In genomic region chr20:50434321-50434652, GRCh38 we compare ENCODE assay signal across 19 cellular contexts.
DNase-seq lines count a peak whose midpoint lies in the region; ATAC-seq and TF ChIP-seq lines count a peak whose summit lies in the region.
"Had no signal": no experiment of that assay in that cellular context is flagged by ENCODE, and none has a peak within 500 bp of the region (broad histone marks: within the 10 kb centered on the region; RNA-seq: fewer than 3 reads in every experiment).

No MANE protein-coding gene starts in this region.

- no peak for TF ChIP-seq EP300 in stomach (IDR thresholded peaks at IDR 0.05)

- H3K27me3 Mint-ChIP-seq in Calu3 (ENCODE audit: unreplicated experiment) = no peaks in the 10 kb centered on the region
- peaks cover 2% of the 10 kb centered on the region for H3K27me3 Mint-ChIP-seq in glutamatergic neuron (ENCODE audit: unreplicated experiment)
- H3K27me3 Mint-ChIP-seq: CD4-positive, alpha-beta T cell had no signal

- BruUV-seq in Calu3 (replicated peaks; lab: Mats Ljungman, UMichigan) = no TSS peak

- 75 to 79% methylated on average over 1 of the region's 1 CpG for WGBS in esophagus squamous epithelium, 2 donors
- 70 to 95% (median 91%) methylated on average over 1 of the region's 1 CpG for WGBS in stomach, 5 donors

- H3K27ac ChIP-seq in RWPE1 = peak overlapping the region; percentile 100
- H3K27ac ChIP-seq in esophagus squamous epithelium = peak overlapping the region in 3 of 4 donors; percentile 18 to 65 (median 45)
- H3K27ac ChIP-seq in stomach = peak overlapping the region in 4 of 5 donors; percentile 14 to 77 (median 40)
- H3K27ac ChIP-seq: SJCRH30 had no signal

- no peak for DNase-seq in Calu3
- no peak for DNase-seq in RWPE1 (ENCODE audit: low spot score)
- DNase-seq in esophagus squamous epithelium (lab: John Stamatoyannopoulos, UW) = no peak
- DNase-seq in stomach = no peak
- DNase-seq in stimulated activated effector memory CD8-positive, alpha-beta T cell treated with anti-CD3 and anti-CD28 coated beads, Interleukin-12 subunit alpha, Interleukin-12 subunit beta, amount 100 ng/mL, for 72 hours (ENCODE audit: low spot score in 2 of 2) = no peak
- DNase-seq in glutamatergic neuron = no peak
- DNase-seq in hippocampal formation (lab: John Stamatoyannopoulos, UW) = no peak
- DNase-seq: CD4-positive, alpha-beta T cell; DMS53; MM.1S; NCI-H1092 treated with DMSO at 0.1 percent for 48 hours; NCI-H2081; NCI-H510A had no signal

- no peak for ATAC-seq in stimulated activated effector memory CD8-positive, alpha-beta T cell treated with anti-CD3 and anti-CD28 coated beads, Interleukin-12 subunit alpha, Interleukin-12 subunit beta, amount 100 ng/mL, for 72 hours
- ATAC-seq in HG03342 (IDR thresholded peaks at IDR 0.05; ENCODE audit: unreplicated experiment) = no peak
- ATAC-seq: GM12878 had no signal

- H3K4me3 Mint-ChIP-seq in Calu3 (ENCODE audit: low read depth, unreplicated experiment) (no peak overlapping the region), glutamatergic neuron (ENCODE audit: unreplicated experiment) (no peak overlapping the region)
- no peak overlapping the region for H3K4me3 Mint-ChIP-seq in stimulated activated effector memory CD8-positive, alpha-beta T cell treated with anti-CD3 and anti-CD28 coated beads, Interleukin-12 subunit alpha, Interleukin-12 subunit beta, amount 100 ng/mL, for 72 hours
- H3K4me3 Mint-ChIP-seq: B cell; CD4-positive, alpha-beta T cell; IgD-negative memory B cell; T-helper 1 cell treated with Interleukin-12 subunit alpha and Interleukin-12 subunit beta and Interleukin-4 antibody, amounts not matched to agents 30 μg/mL and 1 μg/mL, for 36 hours had no signal

- TF ChIP-seq CTCF in Calu3 (IDR thresholded peaks at IDR 0.05; ENCODE audit: unreplicated experiment) (no peak), RWPE1 (conservative IDR thresholded peaks at IDR 0.05; ENCODE audit: low read depth) (no peak), esophagus squamous epithelium (IDR thresholded peaks at IDR 0.05) (no peak), stomach (IDR thresholded peaks at IDR 0.05) (no peak), glutamatergic neuron (IDR thresholded peaks at IDR 0.05; ENCODE audit: partially characterized antibody, unreplicated experiment) (no peak)

- H3K9me3 ChIP-seq in esophagus squamous epithelium (no peaks in the 10 kb centered on the region), stomach (no peaks in the 10 kb centered on the region)
- H3K9me3 ChIP-seq: SJCRH30 had no signal

- H3K36me3 ChIP-seq in esophagus squamous epithelium (no peaks in the 10 kb centered on the region), stomach (no peaks in the 10 kb centered on the region)
- H3K36me3 ChIP-seq: SJCRH30 had no signal

- H3K27me3 ChIP-seq in esophagus squamous epithelium (no peaks in the 10 kb centered on the region), stomach (no peaks in the 10 kb centered on the region)
- H3K27me3 ChIP-seq: SJCRH30 had no signal

- TF ChIP-seq POLR2A in esophagus squamous epithelium (IDR thresholded peaks at IDR 0.05) = no peak
- TF ChIP-seq POLR2A in stomach (IDR thresholded peaks at IDR 0.05) = no peak

- H3K27ac Mint-ChIP-seq in Calu3 (ENCODE audit: unreplicated experiment) = peak overlapping the region; percentile 37
- H3K27ac Mint-ChIP-seq in stimulated activated effector memory CD8-positive, alpha-beta T cell treated with anti-CD3 and anti-CD28 coated beads, Interleukin-12 subunit alpha, Interleukin-12 subunit beta, amount 100 ng/mL, for 72 hours = no peak overlapping the region
- no peak overlapping the region for H3K27ac Mint-ChIP-seq in glutamatergic neuron (ENCODE audit: unreplicated experiment)
- H3K27ac Mint-ChIP-seq: B cell; CD4-positive, alpha-beta T cell; IgD-negative memory B cell; T-helper 1 cell treated with Interleukin-12 subunit alpha and Interleukin-12 subunit beta and Interleukin-4 antibody, amounts not matched to agents 30 μg/mL and 1 μg/mL, for 36 hours had no signal

- CTCF ChIA-PET in Calu3 (lab: Charles Lee) = no interaction called here
- CTCF ChIA-PET in RWPE1 (lab: Yijun Ruan, JAX) = interaction anchor here (0.6 to 0.7 kb wide), 2 partner anchors 11 to 123 kb away, joined by 3 read pairs; no protein-coding TSS in a partner anchor

- intact Hi-C loops in Calu3 (cut with micrococcal nuclease; ENCODE audit: unreplicated experiment) = no loop called here
- intact Hi-C loops in esophagus squamous epithelium (cut with DNase I) = no loop called here
- intact Hi-C loops in stomach (cut with DNase I; ENCODE audit: low total_unique reads) = no loop called here

- H3K4me3 ChIP-seq in esophagus squamous epithelium (no peak overlapping the region), stomach (no peak overlapping the region)
- H3K4me3 ChIP-seq: GM12878, SJCRH30 had no signal

- no peaks in the 10 kb centered on the region for H3K36me3 Mint-ChIP-seq in Calu3 (ENCODE audit: insufficient read depth, unreplicated experiment)
- no peaks in the 10 kb centered on the region for H3K36me3 Mint-ChIP-seq in stimulated activated effector memory CD8-positive, alpha-beta T cell treated with anti-CD3 and anti-CD28 coated beads, Interleukin-12 subunit alpha, Interleukin-12 subunit beta, amount 100 ng/mL, for 72 hours
- no peaks in the 10 kb centered on the region for H3K36me3 Mint-ChIP-seq in glutamatergic neuron (ENCODE audit: unreplicated experiment)

- POLR2A ChIA-PET in RWPE1 (lab: Yijun Ruan, JAX; ENCODE audit: low non-redundant PET) = no interaction called here

- H3K9me3 Mint-ChIP-seq in Calu3 (ENCODE audit: low read depth, unreplicated experiment) (no peaks in the 10 kb centered on the region), glutamatergic neuron (ENCODE audit: unreplicated experiment) (peaks cover 3% of the 10 kb centered on the region)
- H3K9me3 Mint-ChIP-seq in stimulated activated effector memory CD8-positive, alpha-beta T cell treated with anti-CD3 and anti-CD28 coated beads, Interleukin-12 subunit alpha, Interleukin-12 subunit beta, amount 100 ng/mL, for 72 hours = no peaks in the 10 kb centered on the region
- H3K9me3 Mint-ChIP-seq: CD4-positive, alpha-beta T cell; IgD-negative memory B cell; T-helper 1 cell treated with Interleukin-12 subunit alpha and Interleukin-12 subunit beta and Interleukin-4 antibody, amounts not matched to agents 30 μg/mL and 1 μg/mL, for 36 hours had no signal

- peaks cover 7 to 64% (median 34%) of the 10 kb centered on the region in 3 donors for H3K4me1 ChIP-seq in esophagus squamous epithelium
- peaks cover 7 to 37% (median 16%) of the 10 kb centered on the region in 4 donors for H3K4me1 ChIP-seq in stomach
- H3K4me1 ChIP-seq: SJCRH30 had no signal

- H3K4me1 Mint-ChIP-seq in Calu3 (ENCODE audit: low read depth, unreplicated experiment) (peaks cover 74% of the 10 kb centered on the region), glutamatergic neuron (ENCODE audit: low read depth, unreplicated experiment) (no peaks in the 10 kb centered on the region)
- H3K4me1 Mint-ChIP-seq in stimulated activated effector memory CD8-positive, alpha-beta T cell treated with anti-CD3 and anti-CD28 coated beads, Interleukin-12 subunit alpha, Interleukin-12 subunit beta, amount 100 ng/mL, for 72 hours = peaks cover 5% of the 10 kb centered on the region
- H3K4me1 Mint-ChIP-seq: B cell, IgD-negative memory B cell had no signal

Comparison
In these comparisons a context has a peak if more than half of its experiments do, and no peak if none do; other contexts are left out.
1. H3K27ac ChIP-seq: peak in every context shown above with its lines; median percentile 100 in RWPE1; 45 in esophagus squamous epithelium; 40 in stomach.